Comparison of ENCODE assay signal across 18 cellular contexts in genomic region chr1:169860750-169861149, GRCh38.
"Had no signal": no experiment of that assay in that cellular context is flagged by ENCODE, and none has a peak within 500 bp of the region (broad histone marks: within the 10 kb centered on the region; RNA-seq: fewer than 3 reads in every experiment).

No MANE protein-coding gene starts in this region.

- H3K4me1 Mint-ChIP-seq: brain had no signal

- H3K27ac Mint-ChIP-seq: activated CD8-positive, alpha-beta T cell treated with anti-CD3 and anti-CD28 coated beads for 36 hours; activated naive CD4-positive, alpha-beta T cell treated with anti-CD3 and anti-CD28 coated beads for 36 hours had no signal

- H3K4me1 ChIP-seq: prostate gland, upper lobe of left lung had no signal

- DNase-seq: activated CD4-positive, alpha-beta T cell treated with anti-CD3 and anti-CD28 coated beads for 4 hours; activated CD8-positive, alpha-beta memory T cell treated with anti-CD3 and anti-CD28 coated beads, Interleukin-2, amount 50 U/mL, for 4 hours; activated CD8-positive, alpha-beta T cell treated with anti-CD3 and anti-CD28 coated beads for 36 hours; activated naive CD4-positive, alpha-beta T cell treated with anti-CD3 and anti-CD28 coated beads for 36 hours; amygdala; kidney glomerular epithelial cell; midbrain; naive thymus-derived CD4-positive, alpha-beta T cell; nucleus accumbens; sigmoid colon; stimulated activated CD4-positive, alpha-beta T cell treated with anti-CD3 and anti-CD28 coated beads, Interleukin-2, amount 100 ng/mL, for 24 hours; stimulated activated naive CD8-positive, alpha-beta T cell treated with anti-CD3 and anti-CD28 coated beads, Interleukin-15, Interleukin-2, amounts not matched to agents 100 U/mL and 50 U/mL, for 24 hours; SW 1271; T-helper 9 cell; upper lobe of left lung had no signal

- H3K27ac ChIP-seq: hepatocyte, prostate gland, sigmoid colon, upper lobe of left lung had no signal

- H3K4me2 ChIP-seq: hepatocyte had no signal

- H3K27me3 Mint-ChIP-seq: activated CD8-positive, alpha-beta T cell treated with anti-CD3 and anti-CD28 coated beads for 36 hours; brain; naive thymus-derived CD4-positive, alpha-beta T cell had no signal

- H3K79me2 ChIP-seq: hepatocyte had no signal

- H3K4me3 Mint-ChIP-seq: activated CD8-positive, alpha-beta T cell treated with anti-CD3 and anti-CD28 coated beads for 36 hours; activated naive CD4-positive, alpha-beta T cell treated with anti-CD3 and anti-CD28 coated beads for 36 hours; brain; naive thymus-derived CD4-positive, alpha-beta T cell had no signal

- H3K9me3 ChIP-seq: prostate gland, sigmoid colon, upper lobe of left lung had no signal

- H3K4me3 ChIP-seq: hepatocyte, prostate gland, sigmoid colon, upper lobe of left lung had no signal

- H2AFZ ChIP-seq: hepatocyte had no signal

- H3K27me3 ChIP-seq: hepatocyte, sigmoid colon, upper lobe of left lung had no signal

- H3K9me3 Mint-ChIP-seq: activated CD8-positive, alpha-beta T cell treated with anti-CD3 and anti-CD28 coated beads for 36 hours; activated naive CD4-positive, alpha-beta T cell treated with anti-CD3 and anti-CD28 coated beads for 36 hours; brain; naive thymus-derived CD4-positive, alpha-beta T cell had no signal

- ATAC-seq: activated CD8-positive, alpha-beta T cell treated with anti-CD3 and anti-CD28 coated beads for 36 hours; naive thymus-derived CD4-positive, alpha-beta T cell; stimulated activated naive CD8-positive, alpha-beta T cell treated with anti-CD3 and anti-CD28 coated beads, Interleukin-15, Interleukin-2, amounts not matched to agents 100 U/mL and 50 U/mL, for 24 hours had no signal
